ENCODE assay signal across 11 cellular contexts in genomic region chr7:56287429-56288138, GRCh38.
DNase-seq lines count a peak whose midpoint lies in the region; ATAC-seq and TF ChIP-seq lines count a peak whose summit lies in the region.
"Had no signal": no experiment of that assay in that cellular context is flagged by ENCODE, and none has a peak within 500 bp of the region (broad histone marks: within the 10 kb centered on the region; RNA-seq: fewer than 3 reads in every experiment).

No MANE protein-coding gene starts in this region.

- no peaks in the 10 kb centered on the region for H3K4me1 ChIP-seq in thoracic aorta (ENCODE audit: control insufficient read depth in 1 of 2, low read depth in 2 of 2)

- POLR2A ChIA-PET in RWPE1 (lab: Yijun Ruan, JAX; ENCODE audit: low non-redundant PET): interaction anchor here (0.7 kb wide), 1 partner anchor 9 kb away, joined by 8 read pairs; no protein-coding TSS in a partner anchor

- H3K27ac ChIP-seq in thoracic aorta: peak overlapping the region; percentile 72 to 82
- H3K27ac ChIP-seq in RWPE1: no peak overlapping the region

- ATAC-seq in left lobe of liver (peak; percentile 57), thoracic aorta (ENCODE audit: insufficient number of reproducible peaks, low FRiP score, low read depth) (peak; percentile 70)
- ATAC-seq: GM12878 had no signal

- TF ChIP-seq CTCF in thoracic aorta (IDR thresholded peaks at IDR 0.05): no peak
- TF ChIP-seq CTCF in RWPE1 (conservative IDR thresholded peaks at IDR 0.05; ENCODE audit: low read depth): no peak

- CTCF ChIA-PET in RWPE1 (lab: Yijun Ruan, JAX): interaction anchor here (0.6 to 0.7 kb wide), 2 partner anchors 14 to 784 kb away, joined by 3 to 6 read pairs; no protein-coding TSS in a partner anchor

- no peaks in the 10 kb centered on the region for H3K27me3 ChIP-seq in thoracic aorta (replicated peaks; ENCODE audit: insufficient read depth)

- peak overlapping the region; percentile 71 for H3K4me3 ChIP-seq in thoracic aorta
- H3K4me3 ChIP-seq: GM12878 had no signal

- peak; percentile 54 for DNase-seq in NCI-H82 (lab: John Stamatoyannopoulos, UW)
- no peak for DNase-seq in NCI-H82 treated with DMSO at 0.1 percent for 48 hours (lab: John Stamatoyannopoulos, UW; ENCODE audit: unreplicated experiment)
- peak in 40 of 58 donors; percentile 3 to 55 (median 17) for DNase-seq in anterior cingulate cortex (lab: John Stamatoyannopoulos, UW)
- no peak for DNase-seq in left lobe of liver (ENCODE audit: low spot score)
- DNase-seq in thoracic aorta (ENCODE audit: low spot score): peak; percentile 7
- DNase-seq in RWPE1 (ENCODE audit: low spot score): no peak
- DNase-seq in NCI-H774 (lab: John Stamatoyannopoulos, UW): no peak
- no peak for DNase-seq in RKO (ENCODE audit: low spot score)
- DNase-seq: activated CD4-positive, alpha-beta T cell treated with anti-CD3 and anti-CD28 coated beads, Interleukin-2, amount 50 U/mL, for 1 hour; OCI-M1 had no signal

- no peaks in the 10 kb centered on the region for H3K9me3 ChIP-seq in thoracic aorta

- H3K36me3 ChIP-seq in thoracic aorta: no peaks in the 10 kb centered on the region

Comparison
In these comparisons a context has a peak if more than half of its experiments do, and no peak if none do; other contexts are left out.
1. DNase-seq: peak in NCI-H82 (single experiment), anterior cingulate cortex (40 of 58) and thoracic aorta (single experiment); none in NCI-H82 treated with DMSO at 0.1 percent for 48 hours (single experiment), left lobe of liver (single experiment), RWPE1 (single experiment), NCI-H774 (single experiment) and RKO (single experiment).